In genomic region chr20:56871691-56872090, GRCh38 we compare ENCODE assay signal across 26 cellular contexts.
"Had no signal": no experiment of that assay in that cellular context is flagged by ENCODE, and none has a peak within 500 bp of the region (broad histone marks: within the 10 kb centered on the region; RNA-seq: fewer than 3 reads in every experiment).

No MANE protein-coding gene starts in this region.

- H3K4me1 ChIP-seq: stomach, suprapubic skin, testis, thyroid gland, tibial artery, tibial nerve, transverse colon, upper lobe of left lung, upper lobe of right lung, uterus had no signal

- H3K4me3 ChIP-seq: stomach, suprapubic skin, testis, thoracic aorta, thyroid gland, tibial artery, tibial nerve, transverse colon, upper lobe of left lung, upper lobe of right lung, uterus, vagina had no signal

- H3K27me3 ChIP-seq: testis, thyroid gland, tibial artery, tibial nerve, transverse colon, upper lobe of left lung, upper lobe of right lung, uterus, vagina had no signal

- FAIRE-seq: urothelium cell line had no signal

- H3K9me3 ChIP-seq: suprapubic skin, testis, thoracic aorta, thyroid gland, transverse colon, upper lobe of right lung, uterus, vagina had no signal

- DNase-seq: stimulated activated CD4-positive, alpha-beta T cell treated with anti-CD3 and anti-CD28 coated beads, Interleukin-2, amount 100 ng/mL, for 48 hours; stimulated activated CD4-positive, alpha-beta T cell treated with anti-CD3 and anti-CD28 coated beads, Interleukin-4, amount 100 ng/mL, for 1 hour; stimulated activated CD4-positive, alpha-beta T cell treated with anti-CD3 and anti-CD28 coated beads, Interleukin-4, amount 100 ng/mL, for 24 hours; stimulated activated CD4-positive, alpha-beta T cell treated with anti-CD3 and anti-CD28 coated beads, Interleukin-4, amount 100 ng/mL, for 4 hours; stimulated activated CD8-positive, alpha-beta memory T cell treated with anti-CD3 and anti-CD28 coated beads, Interleukin-4, amount 100 ng/mL, for 48 hours; stimulated activated naive B cell treated with anti-CD40 and anti-IgM and Interleukin-4, amounts not matched to agents 10 μg/mL and 1 μg/mL and 100 μg/mL, for 72 hours; stimulated activated naive CD4-positive, alpha-beta T cell; stimulated activated naive CD4-positive, alpha-beta T cell treated with Interleukin-2 at 50 U/mL for 16 hours; stimulated activated naive CD8-positive, alpha-beta T cell treated with anti-CD3 and anti-CD28 coated beads, Interleukin-15, amount 100 ng/mL, for 72 hours; stimulated activated naive CD8-positive, alpha-beta T cell treated with anti-CD3 and anti-CD28 coated beads, Interleukin-15, Interleukin-2, amounts not matched to agents 100 U/mL and 50 U/mL, for 24 hours; stomach; substantia nigra; testis; thyroid gland; tibial artery; transverse colon; upper lobe of left lung; upper lobe of right lung; uterus had no signal

- ATAC-seq: stimulated activated effector memory CD8-positive, alpha-beta T cell treated with anti-CD3 and anti-CD28 coated beads, Interleukin-12 subunit alpha, Interleukin-12 subunit beta, amount 100 ng/mL, for 72 hours; stimulated activated memory B cell treated with anti-CD40 and anti-IgM and Interleukin-4, amounts not matched to agents 10 μg/mL and 1 μg/mL and 100 μg/mL, for 72 hours; stimulated activated naive B cell treated with anti-CD40 and anti-IgM and Interleukin-4, amounts not matched to agents 10 μg/mL and 1 μg/mL and 100 μg/mL, for 72 hours; stimulated activated naive CD8-positive, alpha-beta T cell treated with anti-CD3 and anti-CD28 coated beads, Interleukin-15, amount 100 ng/mL, for 72 hours; stimulated activated naive CD8-positive, alpha-beta T cell treated with anti-CD3 and anti-CD28 coated beads, Interleukin-15, Interleukin-2, amounts not matched to agents 100 U/mL and 50 U/mL, for 24 hours; upper lobe of right lung had no signal

- H3K27ac ChIP-seq: stomach, suprapubic skin, testis, thoracic aorta, thyroid gland, tibial artery, tibial nerve, transverse colon, upper lobe of left lung, upper lobe of right lung, uterus, vagina had no signal

- H3K36me3 ChIP-seq: stomach, suprapubic skin, thoracic aorta, thyroid gland, tibial artery, tibial nerve, transverse colon, upper lobe of left lung, upper lobe of right lung, uterus, vagina had no signal
